In the genomic region with DNA sequence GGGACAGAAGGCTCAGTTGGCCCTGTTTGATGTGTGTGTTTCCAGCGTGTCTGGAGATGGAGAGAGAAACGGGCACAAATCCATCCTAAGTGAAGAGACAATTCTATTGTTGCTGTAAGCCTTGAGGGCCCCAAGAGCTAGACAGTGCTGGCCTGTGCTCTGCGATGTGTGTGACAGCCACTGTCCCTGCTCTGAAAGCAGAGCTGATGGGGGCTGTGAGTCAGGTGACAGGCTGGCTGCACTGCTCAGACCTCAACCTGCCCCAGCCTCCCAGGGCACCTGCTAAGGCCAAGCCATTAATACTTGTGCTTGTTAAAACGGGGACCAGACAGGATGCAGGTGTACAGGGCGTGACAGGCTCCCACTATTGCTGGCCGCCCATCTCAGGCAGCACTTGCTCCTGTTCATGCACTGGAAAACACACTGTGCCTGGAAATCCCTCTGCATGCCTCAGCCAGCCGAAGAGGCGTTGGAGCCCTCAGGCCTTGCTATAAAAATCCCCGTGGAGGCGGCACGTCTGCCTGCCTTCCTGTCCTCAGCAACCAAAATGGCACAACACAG, we compare ENCODE assay signal across 11 cellular contexts.
DNase-seq lines count a peak whose midpoint lies in the region; ATAC-seq lines count a peak whose summit lies in the region.
"Had no signal": no experiment of that assay in that cellular context is flagged by ENCODE, and none has a peak within 500 bp of the region (broad histone marks: within the 10 kb centered on the region; RNA-seq: fewer than 3 reads in every experiment).

No MANE protein-coding gene starts in this region.

- peaks cover 25% of the 10 kb centered on the region for H3K4me1 Mint-ChIP-seq in memory B cell

- no peaks in the 10 kb centered on the region for H3K27me3 Mint-ChIP-seq in memory B cell

- peak; percentile 28 for DNase-seq in DMS153 treated with DMSO at 0.1 percent for 48 hours (lab: John Stamatoyannopoulos, UW; ENCODE audit: unreplicated experiment)
- DNase-seq in RPMI8226 = peak; percentile 74
- no peak for DNase-seq in memory B cell (ENCODE audit: low spot score in 2 of 2)
- DNase-seq in epidermal melanocyte (ENCODE audit: insufficient read length, low spot score) = no peak
- DNase-seq in NCI-H2029 treated with DMSO at 0.1 percent for 48 hours (lab: John Stamatoyannopoulos, UW) = no peak
- DNase-seq in stimulated activated naive CD4-positive, alpha-beta T cell treated with Interleukin-2 at 50 U/mL for 16 hours (lab: John Stamatoyannopoulos, UW) = no peak
- DNase-seq: MV-4-11; stimulated activated CD4-positive, alpha-beta T cell treated with anti-CD3 and anti-CD28 coated beads, Interleukin-4, amount 100 ng/mL, for 24 hours had no signal

- ATAC-seq in GM21529 (IDR thresholded peaks at IDR 0.05; ENCODE audit: unreplicated experiment) (peak; percentile 77), memory B cell (ENCODE audit: low read depth) (peak; percentile 58), HG02840 (IDR thresholded peaks at IDR 0.05; ENCODE audit: low FRiP score, unreplicated experiment) (no peak)
- ATAC-seq: Right ventricle myocardium inferior had no signal

- peak overlapping the region; percentile 32 for H3K27ac Mint-ChIP-seq in memory B cell

- H3K4me3 Mint-ChIP-seq in memory B cell = peak overlapping the region; percentile 62

- H3K9me3 Mint-ChIP-seq in memory B cell = peaks cover 8% of the 10 kb centered on the region

- peaks cover 9% of the 10 kb centered on the region for H3K36me3 Mint-ChIP-seq in memory B cell

Comparison
In these comparisons a context has a peak if more than half of its experiments do, and no peak if none do; other contexts are left out.
1. DNase-seq: peak in DMS153 treated with DMSO at 0.1 percent for 48 hours (single experiment) and RPMI8226 (single experiment); none in memory B cell (0 of 2), epidermal melanocyte (single experiment), NCI-H2029 treated with DMSO at 0.1 percent for 48 hours (single experiment) and stimulated activated naive CD4-positive, alpha-beta T cell treated with Interleukin-2 at 50 U/mL for 16 hours (single experiment).